In the genomic region with DNA sequence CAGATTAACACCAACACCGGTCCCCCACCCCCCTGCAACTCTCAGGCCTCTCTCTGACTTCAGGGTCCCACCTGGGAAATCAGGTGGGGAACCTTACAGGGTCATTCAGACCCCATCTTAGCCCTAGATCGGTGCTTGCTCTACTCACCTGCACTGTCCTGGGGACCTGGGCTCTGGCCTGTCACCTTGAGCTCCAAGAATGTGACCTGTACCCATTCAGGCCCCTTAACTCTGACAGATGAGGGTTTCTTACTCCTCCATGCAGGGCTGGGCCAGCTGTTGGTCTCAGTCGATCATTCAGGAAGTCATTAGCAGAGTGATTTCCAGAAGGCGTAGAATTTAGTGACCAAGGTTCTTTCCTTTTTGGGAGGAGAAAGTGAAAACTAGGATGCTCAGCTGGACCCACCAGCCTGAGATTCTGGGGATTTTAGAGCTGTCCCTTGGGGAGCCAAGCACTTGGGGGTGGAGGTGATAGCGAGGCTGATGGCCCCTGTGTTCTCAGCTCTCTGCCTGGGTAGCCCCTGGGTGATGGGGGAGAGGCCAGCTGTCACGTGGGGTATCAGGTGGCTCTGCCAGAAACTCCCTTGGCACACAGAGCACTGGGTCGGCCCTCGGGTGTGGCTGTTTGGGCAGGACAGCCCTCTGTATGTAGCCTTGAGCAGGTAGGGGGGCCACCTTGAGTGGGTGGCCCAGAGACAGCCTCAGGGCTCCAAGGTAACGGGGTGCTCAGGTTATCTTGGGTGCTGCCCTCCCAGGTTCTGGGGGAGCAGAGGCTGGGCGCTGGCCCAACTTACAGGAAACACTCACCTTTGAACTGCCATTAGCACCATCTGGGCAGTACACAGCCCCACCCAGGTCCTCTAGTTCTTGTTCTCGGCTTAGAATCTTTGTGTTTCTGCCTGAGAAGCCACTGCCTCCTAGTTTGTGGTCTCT, we compare ENCODE assay signal across 8 cellular contexts. TPM values are rescaled to one million over a fixed set of nuclear protein-coding genes. Genes with fewer than 3 reads are reported as not detected.
A peak's percentile ranks its signal among the peaks of the same experiment; 100 is the strongest.
DNase-seq lines count a peak whose midpoint lies in the region; ATAC-seq and TF ChIP-seq lines count a peak whose summit lies in the region.

No MANE protein-coding gene starts in this region.

- peak overlapping the region; percentile 80 for H3K27ac ChIP-seq in MM.1S (ENCODE audit: low read length)
- H3K27ac ChIP-seq in adipose tissue (ENCODE audit: low read depth, low read length) = peak overlapping the region; percentile 68
- peak overlapping the region; percentile 85 for H3K27ac ChIP-seq in stomach smooth muscle (ENCODE audit: low read length)

- no peaks in the 10 kb centered on the region for H3K9me2 ChIP-seq in MM.1S (replicated peaks; ENCODE audit: insufficient read depth, low read length)

- 10 to 19% (median 19%) methylated on average over 11 of the region's 11 CpGs for WGBS in adipose tissue, 3 donors

- TF ChIP-seq POLR2A in GM19193 (IDR thresholded peaks at IDR 0.05; ENCODE audit: extremely low read depth, insufficient read depth, insufficient read length) = peak; percentile 82

- H2AFZ ChIP-seq in MM.1S (ENCODE audit: low read length) = no peak overlapping the region

- H3K9me3 ChIP-seq in MM.1S (replicated peaks; ENCODE audit: insufficient read depth, low read length) = no peaks in the 10 kb centered on the region
- no peaks in the 10 kb centered on the region for H3K9me3 ChIP-seq in stomach smooth muscle (ENCODE audit: control insufficient read depth in 2 of 2, low read length in 2 of 2)

- TF ChIP-seq CTCF in AG10803 (conservative IDR thresholded peaks at IDR 0.05; ENCODE audit: low read length) = no peak
- no peak for TF ChIP-seq CTCF in MM.1S (IDR thresholded peaks at IDR 0.05; ENCODE audit: low read length)

- peak; percentile 63 for ATAC-seq in left colon

- intact Hi-C loops in left colon (cut with DNase I, micrococcal nuclease) = no loop called here

- H3K36me3 ChIP-seq in MM.1S (replicated peaks; ENCODE audit: insufficient read depth, low read length) (no peaks in the 10 kb centered on the region), stomach smooth muscle (ENCODE audit: control insufficient read depth in 2 of 2, insufficient read depth in 2 of 2, low read length in 2 of 2) (peaks cover 2 to 9% of the 10 kb centered on the region in 2 donors)

- H3K4me2 ChIP-seq in MM.1S (ENCODE audit: low read depth, low read length) = peak overlapping the region; percentile 90

- DNase-seq in AG10803 (ENCODE audit: low read depth) (peak; percentile 32), MM.1S (peak; percentile 62), left colon (peak; percentile 89 to 94), pons (ENCODE audit: low spot score) (no peak), NCI-H446 treated with DMSO at 0.1 percent for 48 hours (lab: John Stamatoyannopoulos, UW) (no peak)

- H3K79me2 ChIP-seq in MM.1S (ENCODE audit: low read length) = peaks cover 87% of the 10 kb centered on the region

- H3F3A ChIP-seq in MM.1S (ENCODE audit: insufficient read depth, low read length) = peaks cover 41% of the 10 kb centered on the region

- H3K4me1 ChIP-seq in MM.1S (ENCODE audit: low read length) = peaks cover 48% of the 10 kb centered on the region
- H3K4me1 ChIP-seq in stomach smooth muscle (ENCODE audit: control insufficient read depth, insufficient read depth, low read length) = peaks cover 62% of the 10 kb centered on the region

- H3K9ac ChIP-seq in MM.1S (ENCODE audit: low read length) (peak overlapping the region; percentile 68), stomach smooth muscle (ENCODE audit: low read length in 2 of 2) (peak overlapping the region; percentile 88 to 90)

- H4K20me1 ChIP-seq in MM.1S (ENCODE audit: insufficient read depth, low read length) = no peaks in the 10 kb centered on the region

- H3K4me3 ChIP-seq in AG10803 (ENCODE audit: low read length) = peak overlapping the region; percentile 97
- H3K4me3 ChIP-seq in MM.1S (ENCODE audit: low read length) = peak overlapping the region; percentile 70
- peak overlapping the region; percentile 87 to 91 for H3K4me3 ChIP-seq in stomach smooth muscle (ENCODE audit: low read length in 2 of 2)

- H3K27me3 ChIP-seq in MM.1S (replicated peaks; ENCODE audit: insufficient read depth, low read length) (no peaks in the 10 kb centered on the region), stomach smooth muscle (ENCODE audit: control insufficient read depth in 1 of 2, insufficient read depth in 2 of 2, low read length in 2 of 2) (no peaks in the 10 kb centered on the region)

RNA-seq across cellular contexts. Expression of gene MVP, which starts 0.7 kb away (rescaled TPM):
- 100 to 1,000 TPM in 2 of 3 donors, 10 to 100 TPM in 1; 90.1 to 104 (median 103) TPM for polyA plus RNA-seq in adipose tissue
- 100 to 1,000 TPM; 467 to 578 TPM for total RNA-seq in left colon

RNA-seq across cellular contexts. Expression of gene PAGR1, which starts 5.0 kb away (rescaled TPM):
- polyA plus RNA-seq in adipose tissue = 10 to 100 TPM; 15.2 to 33.3 (median 18.5) TPM
- 10 to 100 TPM; 16.8 to 17.4 TPM for total RNA-seq in left colon

RNA-seq across cellular contexts. Expression of gene PRRT2, which starts 9.0 kb away (rescaled TPM):
- 1 to 10 TPM in 1 of 3 donors, under 1 TPM in 2; 0.56 to 3.7 (median 0.95) TPM for polyA plus RNA-seq in adipose tissue
- 1 to 10 TPM; 1.3 to 2.0 TPM for total RNA-seq in left colon

RNA-seq across cellular contexts. Expression of gene MAZ, which starts 14.7 kb away (rescaled TPM):
- polyA plus RNA-seq in adipose tissue = 100 to 1,000 TPM in 1 of 3 donors, 10 to 100 TPM in 2; 74.2 to 137 (median 83.9) TPM
- 100 to 1,000 TPM; 252 to 365 TPM for total RNA-seq in left colon

RNA-seq across cellular contexts. Expression of gene KIF22, which starts 30.4 kb away (rescaled TPM):
- 10 to 100 TPM; 19.7 to 32.1 (median 29.8) TPM for polyA plus RNA-seq in adipose tissue
- total RNA-seq in left colon = 10 to 100 TPM; 53.0 to 55.2 TPM

Comparison
In these comparisons a context has a peak if more than half of its experiments do, and no peak if none do; other contexts are left out.
1. DNase-seq: peak in AG10803 (single experiment), MM.1S (single experiment) and left colon (2 of 2); none in pons (single experiment) and NCI-H446 treated with DMSO at 0.1 percent for 48 hours (single experiment).
2. Peak in every context shown above with its lines, with median percentiles within 50 percentile points of each other: H3K4me3 ChIP-seq and H3K27ac ChIP-seq.